Comparison of ENCODE assay signal across 1 cellular context in genomic region chr9:111482656-111483418, GRCh38.
TF ChIP-seq lines count a peak whose summit lies in the region.

No MANE protein-coding gene starts in this region.

TF ChIP-seq in HepG2, 621 proteins besides CTCF, POLR2A, EP300 and RAD21 (continued from another document):
- TF ChIP-seq ZNF562 (CRISPR knock-in tag; IDR thresholded peaks at IDR 0.05; ENCODE audit: borderline replicate concordance) = no peak
